In the genomic region with DNA sequence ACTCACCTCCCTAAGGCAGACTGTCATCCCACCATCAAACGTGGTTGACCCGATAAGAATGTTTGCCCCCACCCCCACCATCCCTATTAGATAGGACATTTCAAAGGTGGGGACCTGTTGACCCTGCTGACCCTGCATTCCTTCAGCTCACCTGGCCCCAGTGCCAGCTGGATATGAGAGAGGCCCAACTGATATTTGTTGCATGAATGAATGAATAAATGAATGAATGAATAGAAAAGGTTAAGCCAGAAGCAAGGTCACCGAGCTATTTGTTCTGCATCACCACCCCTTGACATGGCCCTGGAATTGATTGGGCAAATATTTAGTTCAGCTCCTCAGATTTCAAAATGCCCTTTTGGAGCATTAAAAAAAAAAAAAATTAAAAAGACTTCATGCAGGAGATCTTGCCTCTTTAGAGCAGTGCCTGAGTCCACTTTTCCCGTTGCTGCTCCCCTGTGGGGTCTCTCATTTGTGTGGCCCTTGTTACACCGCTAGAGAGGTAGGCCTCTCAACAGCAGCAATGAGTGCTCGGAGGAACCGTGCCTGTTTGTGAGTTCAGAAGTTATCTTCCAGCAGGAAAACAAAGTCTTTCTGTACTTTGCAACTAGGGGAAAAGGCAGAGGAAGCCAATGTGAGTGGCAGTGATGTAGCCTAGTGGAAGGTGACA, we compare ENCODE assay signal across 1 cellular context.
A peak's percentile ranks its signal among the peaks of the same experiment; 100 is the strongest.
TF ChIP-seq lines count a peak whose summit lies in the region.

No MANE protein-coding gene starts in this region.

TF ChIP-seq in HepG2, 621 proteins besides CTCF, POLR2A, EP300 and RAD21 (continued from another document and continues in another):
- TF ChIP-seq ZNF570 (CRISPR knock-in tag; IDR thresholded peaks at IDR 0.05; ENCODE audit: borderline replicate concordance): no peak; the same call in 1 of the 2 replicates
- TF ChIP-seq, protein P1, sequence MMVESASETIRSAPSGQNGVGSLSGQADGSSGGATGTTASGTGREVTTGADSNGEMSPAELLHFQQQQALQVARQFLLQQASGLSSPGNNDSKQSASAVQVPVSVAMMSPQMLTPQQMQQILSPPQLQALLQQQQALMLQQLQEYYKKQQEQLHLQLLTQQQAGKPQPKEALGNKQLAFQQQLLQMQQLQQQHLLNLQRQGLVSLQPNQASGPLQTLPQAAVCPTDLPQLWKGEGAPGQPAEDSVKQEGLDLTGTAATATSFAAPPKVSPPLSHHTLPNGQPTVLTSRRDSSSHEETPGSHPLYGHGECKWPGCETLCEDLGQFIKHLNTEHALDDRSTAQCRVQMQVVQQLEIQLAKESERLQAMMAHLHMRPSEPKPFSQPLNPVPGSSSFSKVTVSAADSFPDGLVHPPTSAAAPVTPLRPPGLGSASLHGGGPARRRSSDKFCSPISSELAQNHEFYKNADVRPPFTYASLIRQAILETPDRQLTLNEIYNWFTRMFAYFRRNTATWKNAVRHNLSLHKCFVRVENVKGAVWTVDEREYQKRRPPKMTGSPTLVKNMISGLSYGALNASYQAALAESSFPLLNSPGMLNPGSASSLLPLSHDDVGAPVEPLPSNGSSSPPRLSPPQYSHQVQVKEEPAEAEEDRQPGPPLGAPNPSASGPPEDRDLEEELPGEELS (CRISPR knock-in tag; IDR thresholded peaks at IDR 0.05): peak; percentile 77
- TF ChIP-seq ZNF776 (CRISPR knock-in tag; IDR thresholded peaks at IDR 0.05): no peak
- no peak for TF ChIP-seq KDM3A (CRISPR knock-in tag; IDR thresholded peaks at IDR 0.05; ENCODE audit: low read depth)
- no peak for TF ChIP-seq ZBTB20 (CRISPR knock-in tag; IDR thresholded peaks at IDR 0.05; ENCODE audit: borderline replicate concordance, low read depth)
- TF ChIP-seq HNRNPUL1 (IDR thresholded peaks at IDR 0.05; ENCODE audit: low read depth, low read length): no peak
- peak; percentile 96 for TF ChIP-seq NCOA2 (CRISPR knock-in tag; IDR thresholded peaks at IDR 0.05)
- TF ChIP-seq, protein P2, sequence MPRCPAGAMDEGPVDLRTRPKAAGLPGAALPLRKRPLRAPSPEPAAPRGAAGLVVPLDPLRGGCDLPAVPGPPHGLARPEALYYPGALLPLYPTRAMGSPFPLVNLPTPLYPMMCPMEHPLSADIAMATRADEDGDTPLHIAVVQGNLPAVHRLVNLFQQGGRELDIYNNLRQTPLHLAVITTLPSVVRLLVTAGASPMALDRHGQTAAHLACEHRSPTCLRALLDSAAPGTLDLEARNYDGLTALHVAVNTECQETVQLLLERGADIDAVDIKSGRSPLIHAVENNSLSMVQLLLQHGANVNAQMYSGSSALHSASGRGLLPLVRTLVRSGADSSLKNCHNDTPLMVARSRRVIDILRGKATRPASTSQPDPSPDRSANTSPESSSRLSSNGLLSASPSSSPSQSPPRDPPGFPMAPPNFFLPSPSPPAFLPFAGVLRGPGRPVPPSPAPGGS (CRISPR knock-in tag; IDR thresholded peaks at IDR 0.05): no peak
- TF ChIP-seq ZNF20 (CRISPR knock-in tag; IDR thresholded peaks at IDR 0.05): no peak
- TF ChIP-seq HNRNPH1 (optimal IDR thresholded peaks at IDR 0.05; ENCODE audit: low read depth, low read length): no peak
- TF ChIP-seq IKZF4 (CRISPR knock-in tag; IDR thresholded peaks at IDR 0.05; ENCODE audit: borderline replicate concordance, low read depth, not compliant biosample characterization): no peak
- no peak for TF ChIP-seq ZNF747 (CRISPR knock-in tag; IDR thresholded peaks at IDR 0.05; ENCODE audit: borderline replicate concordance)
- TF ChIP-seq MAFF (IDR thresholded peaks at IDR 0.05; ENCODE audit: low read depth, low read length): no peak
- TF ChIP-seq ARNTL (CRISPR knock-in tag; IDR thresholded peaks at IDR 0.05): peak; percentile 49; the same call in 1 of the 2 replicates
- TF ChIP-seq, protein P3, sequence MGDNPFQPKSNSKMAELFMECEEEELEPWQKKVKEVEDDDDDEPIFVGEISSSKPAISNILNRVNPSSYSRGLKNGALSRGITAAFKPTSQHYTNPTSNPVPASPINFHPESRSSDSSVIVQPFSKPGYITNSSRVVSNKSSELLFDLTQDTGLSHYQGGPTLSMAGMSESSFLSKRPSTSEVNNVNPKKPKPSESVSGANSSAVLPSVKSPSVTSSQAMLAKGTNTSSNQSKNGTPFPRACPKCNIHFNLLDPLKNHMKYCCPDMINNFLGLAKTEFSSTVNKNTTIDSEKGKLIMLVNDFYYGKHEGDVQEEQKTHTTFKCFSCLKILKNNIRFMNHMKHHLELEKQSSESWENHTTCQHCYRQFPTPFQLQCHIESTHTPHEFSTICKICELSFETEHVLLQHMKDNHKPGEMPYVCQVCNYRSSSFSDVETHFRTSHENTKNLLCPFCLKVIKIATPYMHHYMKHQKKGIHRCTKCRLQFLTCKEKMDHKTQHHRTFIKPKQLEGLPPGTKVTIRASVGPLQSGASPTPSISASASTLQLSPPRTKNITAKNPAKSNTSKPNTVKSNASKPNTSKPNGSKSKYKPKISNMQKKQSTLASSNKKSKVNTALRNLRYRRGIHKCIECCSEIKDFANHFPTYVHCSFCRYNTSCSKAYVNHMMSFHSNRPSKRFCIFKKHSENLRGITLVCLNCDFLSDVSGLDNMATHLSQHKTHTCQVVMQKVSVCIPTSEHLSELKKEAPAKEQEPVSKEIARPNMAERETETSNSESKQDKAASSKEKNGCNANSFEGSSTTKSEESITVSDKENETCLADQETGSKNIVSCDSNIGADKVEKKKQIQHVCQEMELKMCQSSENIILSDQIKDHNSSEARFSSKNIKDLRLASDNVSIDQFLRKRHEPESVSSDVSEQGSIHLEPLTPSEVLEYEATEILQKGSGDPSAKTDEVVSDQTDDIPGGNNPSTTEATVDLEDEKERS (CRISPR knock-in tag; IDR thresholded peaks at IDR 0.05): peak; percentile 45; the same call in 1 of the 2 replicates
- TF ChIP-seq ZNF337 (CRISPR knock-in tag; IDR thresholded peaks at IDR 0.05; ENCODE audit: borderline replicate concordance, low read depth): no peak
- TF ChIP-seq, protein P4, sequence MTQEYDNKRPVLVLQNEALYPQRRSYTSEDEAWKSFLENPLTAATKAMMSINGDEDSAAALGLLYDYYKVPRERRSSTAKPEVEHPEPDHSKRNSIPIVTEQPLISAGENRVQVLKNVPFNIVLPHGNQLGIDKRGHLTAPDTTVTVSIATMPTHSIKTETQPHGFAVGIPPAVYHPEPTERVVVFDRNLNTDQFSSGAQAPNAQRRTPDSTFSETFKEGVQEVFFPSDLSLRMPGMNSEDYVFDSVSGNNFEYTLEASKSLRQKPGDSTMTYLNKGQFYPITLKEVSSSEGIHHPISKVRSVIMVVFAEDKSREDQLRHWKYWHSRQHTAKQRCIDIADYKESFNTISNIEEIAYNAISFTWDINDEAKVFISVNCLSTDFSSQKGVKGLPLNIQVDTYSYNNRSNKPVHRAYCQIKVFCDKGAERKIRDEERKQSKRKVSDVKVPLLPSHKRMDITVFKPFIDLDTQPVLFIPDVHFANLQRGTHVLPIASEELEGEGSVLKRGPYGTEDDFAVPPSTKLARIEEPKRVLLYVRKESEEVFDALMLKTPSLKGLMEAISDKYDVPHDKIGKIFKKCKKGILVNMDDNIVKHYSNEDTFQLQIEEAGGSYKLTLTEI (CRISPR knock-in tag; conservative IDR thresholded peaks at IDR 0.05): no peak
- TF ChIP-seq, protein P5, sequence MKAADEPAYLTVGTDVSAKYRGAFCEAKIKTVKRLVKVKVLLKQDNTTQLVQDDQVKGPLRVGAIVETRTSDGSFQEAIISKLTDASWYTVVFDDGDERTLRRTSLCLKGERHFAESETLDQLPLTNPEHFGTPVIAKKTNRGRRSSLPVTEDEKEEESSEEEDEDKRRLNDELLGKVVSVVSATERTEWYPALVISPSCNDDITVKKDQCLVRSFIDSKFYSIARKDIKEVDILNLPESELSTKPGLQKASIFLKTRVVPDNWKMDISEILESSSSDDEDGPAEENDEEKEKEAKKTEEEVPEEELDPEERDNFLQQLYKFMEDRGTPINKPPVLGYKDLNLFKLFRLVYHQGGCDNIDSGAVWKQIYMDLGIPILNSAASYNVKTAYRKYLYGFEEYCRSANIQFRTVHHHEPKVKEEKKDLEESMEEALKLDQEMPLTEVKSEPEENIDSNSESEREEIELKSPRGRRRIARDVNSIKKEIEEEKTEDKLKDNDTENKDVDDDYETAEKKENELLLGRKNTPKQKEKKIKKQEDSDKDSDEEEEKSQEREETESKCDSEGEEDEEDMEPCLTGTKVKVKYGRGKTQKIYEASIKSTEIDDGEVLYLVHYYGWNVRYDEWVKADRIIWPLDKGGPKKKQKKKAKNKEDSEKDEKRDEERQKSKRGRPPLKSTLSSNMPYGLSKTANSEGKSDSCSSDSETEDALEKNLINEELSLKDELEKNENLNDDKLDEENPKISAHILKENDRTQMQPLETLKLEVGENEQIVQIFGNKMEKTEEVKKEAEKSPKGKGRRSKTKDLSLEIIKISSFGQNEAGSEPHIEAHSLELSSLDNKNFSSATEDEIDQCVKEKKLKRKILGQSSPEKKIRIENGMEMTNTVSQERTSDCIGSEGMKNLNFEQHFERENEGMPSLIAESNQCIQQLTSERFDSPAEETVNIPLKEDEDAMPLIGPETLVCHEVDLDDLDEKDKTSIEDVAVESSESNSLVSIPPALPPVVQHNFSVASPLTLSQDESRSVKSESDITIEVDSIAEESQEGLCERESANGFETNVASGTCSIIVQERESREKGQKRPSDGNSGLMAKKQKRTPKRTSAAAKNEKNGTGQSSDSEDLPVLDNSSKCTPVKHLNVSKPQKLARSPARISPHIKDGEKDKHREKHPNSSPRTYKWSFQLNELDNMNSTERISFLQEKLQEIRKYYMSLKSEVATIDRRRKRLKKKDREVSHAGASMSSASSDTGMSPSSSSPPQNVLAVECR (CRISPR knock-in tag; IDR thresholded peaks at IDR 0.05; ENCODE audit: borderline replicate concordance): peak; percentile 38; the same call in 1 of the 2 replicates
- TF ChIP-seq YEATS2 (CRISPR knock-in tag; IDR thresholded peaks at IDR 0.05; ENCODE audit: borderline replicate concordance): peak; percentile 22; the same call in 1 of the 2 replicates
- no peak for TF ChIP-seq ZBTB3 (CRISPR knock-in tag; IDR thresholded peaks at IDR 0.05; ENCODE audit: borderline replicate concordance, low read depth)
- TF ChIP-seq ZNF737 (CRISPR knock-in tag; IDR thresholded peaks at IDR 0.05; ENCODE audit: borderline replicate concordance): no peak
- peak; percentile 99 for TF ChIP-seq ASH2L (IDR thresholded peaks at IDR 0.05; ENCODE audit: insufficient read length, low read depth, low read length)
- TF ChIP-seq, protein P6, sequence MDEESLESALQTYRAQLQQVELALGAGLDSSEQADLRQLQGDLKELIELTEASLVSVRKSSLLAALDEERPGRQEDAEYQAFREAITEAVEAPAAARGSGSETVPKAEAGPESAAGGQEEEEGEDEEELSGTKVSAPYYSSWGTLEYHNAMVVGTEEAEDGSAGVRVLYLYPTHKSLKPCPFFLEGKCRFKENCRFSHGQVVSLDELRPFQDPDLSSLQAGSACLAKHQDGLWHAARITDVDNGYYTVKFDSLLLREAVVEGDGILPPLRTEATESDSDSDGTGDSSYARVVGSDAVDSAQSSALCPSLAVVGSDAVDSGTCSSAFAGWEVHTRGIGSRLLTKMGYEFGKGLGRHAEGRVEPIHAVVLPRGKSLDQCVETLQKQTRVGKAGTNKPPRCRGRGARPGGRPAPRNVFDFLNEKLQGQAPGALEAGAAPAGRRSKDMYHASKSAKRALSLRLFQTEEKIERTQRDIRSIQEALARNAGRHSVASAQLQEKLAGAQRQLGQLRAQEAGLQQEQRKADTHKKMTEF (CRISPR knock-in tag; IDR thresholded peaks at IDR 0.05): peak; percentile 57
- TF ChIP-seq, protein P7, sequence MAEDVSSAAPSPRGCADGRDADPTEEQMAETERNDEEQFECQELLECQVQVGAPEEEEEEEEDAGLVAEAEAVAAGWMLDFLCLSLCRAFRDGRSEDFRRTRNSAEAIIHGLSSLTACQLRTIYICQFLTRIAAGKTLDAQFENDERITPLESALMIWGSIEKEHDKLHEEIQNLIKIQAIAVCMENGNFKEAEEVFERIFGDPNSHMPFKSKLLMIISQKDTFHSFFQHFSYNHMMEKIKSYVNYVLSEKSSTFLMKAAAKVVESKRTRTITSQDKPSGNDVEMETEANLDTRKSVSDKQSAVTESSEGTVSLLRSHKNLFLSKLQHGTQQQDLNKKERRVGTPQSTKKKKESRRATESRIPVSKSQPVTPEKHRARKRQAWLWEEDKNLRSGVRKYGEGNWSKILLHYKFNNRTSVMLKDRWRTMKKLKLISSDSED (CRISPR knock-in tag; IDR thresholded peaks at IDR 0.05): no peak
- TF ChIP-seq, protein P8, sequence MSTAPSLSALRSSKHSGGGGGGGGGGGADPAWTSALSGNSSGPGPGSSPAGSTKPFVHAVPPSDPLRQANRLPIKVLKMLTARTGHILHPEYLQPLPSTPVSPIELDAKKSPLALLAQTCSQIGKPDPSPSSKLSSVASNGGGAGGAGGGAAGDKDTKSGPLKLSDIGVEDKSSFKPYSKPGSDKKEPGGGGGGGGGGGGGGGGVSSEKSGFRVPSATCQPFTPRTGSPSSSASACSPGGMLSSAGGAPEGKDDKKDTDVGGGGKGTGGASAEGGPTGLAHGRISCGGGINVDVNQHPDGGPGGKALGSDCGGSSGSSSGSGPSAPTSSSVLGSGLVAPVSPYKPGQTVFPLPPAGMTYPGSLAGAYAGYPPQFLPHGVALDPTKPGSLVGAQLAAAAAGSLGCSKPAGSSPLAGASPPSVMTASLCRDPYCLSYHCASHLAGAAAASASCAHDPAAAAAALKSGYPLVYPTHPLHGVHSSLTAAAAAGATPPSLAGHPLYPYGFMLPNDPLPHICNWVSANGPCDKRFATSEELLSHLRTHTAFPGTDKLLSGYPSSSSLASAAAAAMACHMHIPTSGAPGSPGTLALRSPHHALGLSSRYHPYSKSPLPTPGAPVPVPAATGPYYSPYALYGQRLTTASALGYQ (CRISPR knock-in tag; IDR thresholded peaks at IDR 0.05): peak; percentile 92
- TF ChIP-seq ZNF567 (CRISPR knock-in tag; IDR thresholded peaks at IDR 0.05; ENCODE audit: borderline replicate concordance): no peak
- TF ChIP-seq RBFOX2 (IDR thresholded peaks at IDR 0.05; ENCODE audit: low read depth, low read length): no peak
- TF ChIP-seq IKZF1 (IDR thresholded peaks at IDR 0.05): no peak
- no peak; the same call in 1 of the 2 replicates for TF ChIP-seq WIZ (CRISPR knock-in tag; IDR thresholded peaks at IDR 0.05)
- no peak for TF ChIP-seq ZNF605 (CRISPR knock-in tag; IDR thresholded peaks at IDR 0.05)
- TF ChIP-seq ZNF510 (CRISPR knock-in tag; IDR thresholded peaks at IDR 0.05; ENCODE audit: low read depth): no peak
- no peak for TF ChIP-seq SCMH1 (CRISPR knock-in tag; IDR thresholded peaks at IDR 0.05; ENCODE audit: borderline replicate concordance)
- TF ChIP-seq ZNF558 (CRISPR knock-in tag; IDR thresholded peaks at IDR 0.05; ENCODE audit: borderline replicate concordance): no peak
- TF ChIP-seq, protein P9, sequence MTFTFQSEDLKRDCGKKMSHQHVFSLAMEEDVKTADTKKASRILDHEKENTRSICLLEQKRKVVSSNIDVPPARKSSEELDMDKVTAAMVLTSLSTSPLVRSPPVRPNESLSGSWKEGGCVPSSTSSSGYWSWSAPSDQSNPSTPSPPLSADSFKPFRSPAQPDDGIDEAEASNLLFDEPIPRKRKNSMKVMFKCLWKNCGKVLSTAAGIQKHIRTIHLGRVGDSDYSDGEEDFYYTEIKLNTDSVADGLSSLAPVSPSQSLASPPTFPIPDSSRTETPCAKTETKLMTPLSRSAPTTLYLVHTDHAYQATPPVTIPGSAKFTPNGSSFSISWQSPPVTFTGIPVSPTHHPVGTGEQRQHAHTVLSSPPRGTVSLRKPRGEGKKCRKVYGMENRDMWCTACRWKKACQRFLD (CRISPR knock-in tag; IDR thresholded peaks at IDR 0.05; ENCODE audit: borderline replicate concordance): no peak
- no peak for TF ChIP-seq SALL2 (CRISPR knock-in tag; IDR thresholded peaks at IDR 0.05)
- 0 out of 2 replicates have a peak, but pooled peaks have one; percentile 14 for TF ChIP-seq PHF20 (CRISPR knock-in tag; IDR thresholded peaks at IDR 0.05)
- TF ChIP-seq ELF3 (CRISPR knock-in tag; IDR thresholded peaks at IDR 0.05): peak; percentile 62; the same call in 1 of the 2 replicates
- no peak for TF ChIP-seq TMF1 (CRISPR knock-in tag; IDR thresholded peaks at IDR 0.05; ENCODE audit: low read depth)
- TF ChIP-seq SMAD1 (CRISPR knock-in tag; IDR thresholded peaks at IDR 0.05; ENCODE audit: borderline replicate concordance, low read depth): no peak
